16 cellular contexts compared by ENCODE assay signal in genomic region chr2:45554764-45555163, GRCh38. TPM values are rescaled to one million over a fixed set of nuclear protein-coding genes. Genes with fewer than 3 reads are reported as not detected.
A peak's percentile ranks its signal among the peaks of the same experiment; 100 is the strongest.
DNase-seq lines count a peak whose midpoint lies in the region; ATAC-seq, FAIRE-seq and TF ChIP-seq lines count a peak whose summit lies in the region.
"Had no signal": no experiment of that assay in that cellular context is flagged by ENCODE, and none has a peak within 500 bp of the region (broad histone marks: within the 10 kb centered on the region; RNA-seq: fewer than 3 reads in every experiment).

No MANE protein-coding gene starts in this region.

- H3K27me3 ChIP-seq in CD8-positive, alpha-beta memory T cell (ENCODE audit: insufficient read depth, low read length, poor library complexity, severe bottlenecking) = no peaks in the 10 kb centered on the region
- H3K27me3 ChIP-seq in adipocyte (replicated peaks; ENCODE audit: control insufficient read depth, insufficient read depth, low read length) (no peaks in the 10 kb centered on the region), SK-N-SH (ENCODE audit: insufficient read depth) (no peaks in the 10 kb centered on the region), small intestine (ENCODE audit: control insufficient read depth in 2 of 2, insufficient read depth in 2 of 2, low read length in 2 of 2) (no peaks in the 10 kb centered on the region)
- H3K27me3 ChIP-seq: hepatocyte had no signal

- H3K79me2 ChIP-seq in SK-N-SH (ENCODE audit: insufficient read depth) = no peaks in the 10 kb centered on the region
- H3K79me2 ChIP-seq: hepatocyte had no signal

- no peak overlapping the region for H3K4me2 ChIP-seq in SK-N-SH
- H3K4me2 ChIP-seq: hepatocyte had no signal

- TF ChIP-seq RAD21 in SK-N-SH (IDR thresholded peaks at IDR 0.05; ENCODE audit: low read length) = no peak

- H3K4me1 ChIP-seq in CD8-positive, alpha-beta memory T cell (ENCODE audit: insufficient read depth, low read length) = no peaks in the 10 kb centered on the region
- H3K4me1 ChIP-seq in adipocyte (ENCODE audit: control insufficient read depth, insufficient read depth, low read length) (peaks cover 11% of the 10 kb centered on the region), SK-N-SH (ENCODE audit: control insufficient read depth in 1 of 2, insufficient read depth in 2 of 2, low read depth in 1 of 2, low read length in 1 of 2) (no peaks in the 10 kb centered on the region; a peak in 1 of 4 replicates), small intestine (ENCODE audit: control insufficient read depth in 2 of 2, insufficient read depth in 1 of 2, low read depth in 1 of 2, low read length in 1 of 2) (peaks cover 0 to 2% of the 10 kb centered on the region in 2 donors)
- H3K4me1 ChIP-seq: prostate gland had no signal

- H3K4me3 Mint-ChIP-seq in CD8-positive, alpha-beta memory T cell = no peak overlapping the region
- no peak overlapping the region for H3K4me3 Mint-ChIP-seq in HFFc6
- no peak overlapping the region for H3K4me3 Mint-ChIP-seq in immature natural killer cell
- no peak overlapping the region for H3K4me3 Mint-ChIP-seq in stimulated activated memory B cell treated with anti-CD40 and anti-IgM and Interleukin-4, amounts not matched to agents 10 μg/mL and 1 μg/mL and 100 μg/mL, for 72 hours
- H3K4me3 Mint-ChIP-seq: IgD-negative memory B cell, memory B cell had no signal

- no peak for FAIRE-seq in small intestine (lab: Jason Lieb, UNC)

- peak overlapping the region in 5 of 8 donors; percentile 15 to 65 (median 41) for H3K27ac Mint-ChIP-seq in CD8-positive, alpha-beta memory T cell
- peak overlapping the region; percentile 72 for H3K27ac Mint-ChIP-seq in HFFc6
- peak overlapping the region in 5 of 6 donors; percentile 14 to 60 (median 50) for H3K27ac Mint-ChIP-seq in immature natural killer cell
- no peak overlapping the region for H3K27ac Mint-ChIP-seq in stimulated activated memory B cell treated with anti-CD40 and anti-IgM and Interleukin-4, amounts not matched to agents 10 μg/mL and 1 μg/mL and 100 μg/mL, for 72 hours
- H3K27ac Mint-ChIP-seq: memory B cell had no signal

- no peak overlapping the region for H3K4me3 ChIP-seq in CD8-positive, alpha-beta memory T cell (ENCODE audit: low read length)
- H3K4me3 ChIP-seq in adipocyte (ENCODE audit: low read length) (peak overlapping the region; percentile 11), SK-N-SH (ENCODE audit: low read depth in 2 of 2, low read length in 1 of 2) (no peak overlapping the region), small intestine (ENCODE audit: low read depth in 1 of 2, low read length in 2 of 2) (no peak overlapping the region)
- H3K4me3 ChIP-seq: hepatocyte, prostate gland had no signal

- TF ChIP-seq CTCF in HFFc6 (IDR thresholded peaks at IDR 0.05) (no peak), SK-N-SH (IDR thresholded peaks at IDR 0.05) (no peak)

- H3K4me1 Mint-ChIP-seq in CD8-positive, alpha-beta memory T cell = peaks cover 2 to 29% (median 5%) of the 10 kb centered on the region in 3 donors
- H3K4me1 Mint-ChIP-seq in HFFc6 (ENCODE audit: low read depth) (peaks cover 18% of the 10 kb centered on the region), immature natural killer cell (peaks cover 6 to 7% of the 10 kb centered on the region in 2 donors)
- H3K4me1 Mint-ChIP-seq in stimulated activated memory B cell treated with anti-CD40 and anti-IgM and Interleukin-4, amounts not matched to agents 10 μg/mL and 1 μg/mL and 100 μg/mL, for 72 hours = no peaks in the 10 kb centered on the region

- H3F3A ChIP-seq in SK-N-SH (replicated peaks; ENCODE audit: insufficient read depth) = no peaks in the 10 kb centered on the region

- no peak overlapping the region for H2AFZ ChIP-seq in SK-N-SH (ENCODE audit: low read depth)
- H2AFZ ChIP-seq: hepatocyte had no signal

- H3K36me3 ChIP-seq in CD8-positive, alpha-beta memory T cell (ENCODE audit: insufficient read depth, low read length) = peaks cover 4% of the 10 kb centered on the region
- H3K36me3 ChIP-seq in adipocyte (ENCODE audit: control insufficient read depth, insufficient read depth, low read length, severe bottlenecking) (peaks cover 7% of the 10 kb centered on the region), SK-N-SH (replicated peaks in 1 of 2; ENCODE audit: control insufficient read depth in 1 of 2, insufficient read depth in 2 of 2, low read length in 1 of 2) (peaks cover 0 to 35% of the 10 kb centered on the region in 2 experiments), small intestine (ENCODE audit: control insufficient read depth in 2 of 2, insufficient read depth in 2 of 2, low read length in 2 of 2) (no peaks in the 10 kb centered on the region)
- H3K36me3 ChIP-seq: prostate gland had no signal

- no peaks in the 10 kb centered on the region for H4K20me1 ChIP-seq in SK-N-SH (ENCODE audit: insufficient read depth)

- peaks cover 17 to 55% (median 40%) of the 10 kb centered on the region in 3 donors for H3K36me3 Mint-ChIP-seq in CD8-positive, alpha-beta memory T cell
- no peaks in the 10 kb centered on the region; the same call in 1 of the 2 replicates for H3K36me3 Mint-ChIP-seq in HFFc6 (ENCODE audit: low read depth)
- peaks cover 6 to 39% (median 34%) of the 10 kb centered on the region in 3 donors for H3K36me3 Mint-ChIP-seq in immature natural killer cell
- H3K36me3 Mint-ChIP-seq in stimulated activated memory B cell treated with anti-CD40 and anti-IgM and Interleukin-4, amounts not matched to agents 10 μg/mL and 1 μg/mL and 100 μg/mL, for 72 hours = peaks cover 73% of the 10 kb centered on the region

- no peaks in the 10 kb centered on the region for H3K9me3 ChIP-seq in CD8-positive, alpha-beta memory T cell (ENCODE audit: low read length)
- H3K9me3 ChIP-seq in adipocyte (ENCODE audit: control insufficient read depth, low read length) (no peaks in the 10 kb centered on the region), SK-N-SH (no peaks in the 10 kb centered on the region), small intestine (ENCODE audit: control insufficient read depth, low read depth) (no peaks in the 10 kb centered on the region)
- H3K9me3 ChIP-seq: prostate gland had no signal

- CTCF ChIA-PET in CD8-positive, alpha-beta memory T cell (lab: Charles Lee) = no interaction called here
- CTCF ChIA-PET in SK-N-SH (lab: Yijun Ruan, JAX) = interaction anchor here (1.3 to 1.8 kb wide), 2 partner anchors 11 to 573 kb away, joined by 3 to 7 read pairs; no protein-coding TSS in a partner anchor

- no peak for ATAC-seq in stimulated activated memory B cell treated with anti-CD40 and anti-IgM and Interleukin-4, amounts not matched to agents 10 μg/mL and 1 μg/mL and 100 μg/mL, for 72 hours

- WGBS in SK-N-SH (ENCODE audit: low lambda C conversion rate) = 71% methylated on average over 1 of the region's 1 CpG
- 90 to 100% (median 95%) methylated on average over 1 of the region's 1 CpG for WGBS in small intestine, 3 donors

- no peaks in the 10 kb centered on the region for H3K27me3 Mint-ChIP-seq in CD8-positive, alpha-beta memory T cell
- H3K27me3 Mint-ChIP-seq in HFFc6 (ENCODE audit: insufficient read depth) (no peaks in the 10 kb centered on the region), immature natural killer cell (ENCODE audit: low read depth in 3 of 3) (no peaks in the 10 kb centered on the region)
- H3K27me3 Mint-ChIP-seq in stimulated activated memory B cell treated with anti-CD40 and anti-IgM and Interleukin-4, amounts not matched to agents 10 μg/mL and 1 μg/mL and 100 μg/mL, for 72 hours = no peaks in the 10 kb centered on the region
- H3K27me3 Mint-ChIP-seq: IgD-negative memory B cell, memory B cell had no signal

- H3K27ac ChIP-seq in CD8-positive, alpha-beta memory T cell (ENCODE audit: low read depth, low read length) = no peak overlapping the region
- H3K27ac ChIP-seq in SK-N-SH (ENCODE audit: low read depth in 2 of 2, low read length in 1 of 2) = peak overlapping the region in 1 of 2 experiments; percentile 15; a peak in 1 of 4 replicates
- no peak overlapping the region for H3K27ac ChIP-seq in small intestine (ENCODE audit: low read depth in 1 of 2, low read length in 1 of 2)
- H3K27ac ChIP-seq: hepatocyte, prostate gland had no signal

- no peak for DNase-seq in CD8-positive, alpha-beta memory T cell
- DNase-seq in HFFc6 (peak; percentile 10), adipocyte (ENCODE audit: low read depth) (peak; percentile 13), immature natural killer cell (no peak), SK-N-SH (no peak), LoVo (ENCODE audit: low spot score) (no peak), small intestine (no peak)
- DNase-seq: C1 segment of cervical spinal cord; GF-D8; NCI-H1930; stimulated activated CD4-positive, alpha-beta T cell treated with anti-CD3 and anti-CD28 coated beads, Interleukin-4, amount 100 ng/mL, for 1 hour had no signal

- no peaks in the 10 kb centered on the region for H3K9me3 Mint-ChIP-seq in CD8-positive, alpha-beta memory T cell
- H3K9me3 Mint-ChIP-seq in HFFc6 = no peaks in the 10 kb centered on the region
- no peaks in the 10 kb centered on the region for H3K9me3 Mint-ChIP-seq in immature natural killer cell
- peaks cover 3% of the 10 kb centered on the region for H3K9me3 Mint-ChIP-seq in stimulated activated memory B cell treated with anti-CD40 and anti-IgM and Interleukin-4, amounts not matched to agents 10 μg/mL and 1 μg/mL and 100 μg/mL, for 72 hours

- no peak for TF ChIP-seq EP300 in SK-N-SH (IDR thresholded peaks at IDR 0.05; ENCODE audit: borderline replicate concordance in 1 of 2, low read depth in 1 of 2, low read length in 1 of 2)

- POLR2A ChIA-PET in CD8-positive, alpha-beta memory T cell (lab: Charles Lee) = interaction anchor here (0.7 kb wide), 1 partner anchor 201 kb away, joined by 5 read pairs; no protein-coding TSS in a partner anchor
- POLR2A ChIA-PET in SK-N-SH (lab: Yijun Ruan, JAX) = interaction anchor here (0.5 kb wide), 1 partner anchor 16 kb away, joined by 3 read pairs; no protein-coding TSS in a partner anchor

- H3K9me2 ChIP-seq in SK-N-SH = no peaks in the 10 kb centered on the region

- H3K9ac ChIP-seq in adipocyte (ENCODE audit: low read length) (no peak overlapping the region), SK-N-SH (no peak overlapping the region)

TF ChIP-seq in SK-N-SH, 30 proteins besides CTCF, POLR2A, EP300 and RAD21 (continues in another document):
- no peak for TF ChIP-seq YY1 (IDR thresholded peaks at IDR 0.05; ENCODE audit: low read depth)
- no peak for TF ChIP-seq POLR2AphosphoS5 (IDR thresholded peaks at IDR 0.05; ENCODE audit: low read depth, low read length)

RNA-seq across cellular contexts. Expression of gene SRBD1, which starts 56.3 kb away (rescaled TPM):
- total RNA-seq in CD8-positive, alpha-beta memory T cell = 10 to 100 TPM; 18.1 to 18.9 TPM
- 12.7 TPM for polyA plus RNA-seq in CD8-positive, alpha-beta memory T cell
- total RNA-seq in HFFc6 (2021; fragmentation: NEBNext Ultra II Directional; extraction: Animal tissue kit (Norgen Biotek cat#: 25700)) = 10 to 100 TPM in 5 of 6 experiments, 1 to 10 TPM in 1; 9.5 to 13.6 (median 12.4) TPM
- polyA plus RNA-seq in immature natural killer cell (10 to 100 TPM in 2 of 3 donors, 1 to 10 TPM in 1; 5.9 to 13.4 (median 10.2) TPM), SK-N-SH (2012; rRNA removed) (3.2 and 3.3 TPM in 2 replicates), small intestine (1 to 10 TPM; 4.7 to 7.3 (median 6.8) TPM)
- polyA plus RNA-seq in SK-N-SH (2012; cell fraction: cytosol; rRNA removed) = 5.3 and 5.6 TPM in 2 replicates
- 1.4 and 3.9 TPM in 2 replicates for polyA plus RNA-seq in SK-N-SH (2012; cell fraction: nucleus; rRNA removed)

Comparison
In these comparisons a context has a peak if more than half of its experiments do, and no peak if none do; other contexts are left out.
1. DNase-seq: peak in HFFc6 (single experiment) and adipocyte (single experiment); none in CD8-positive, alpha-beta memory T cell (0 of 5), immature natural killer cell (0 of 3), SK-N-SH (single experiment), LoVo (single experiment) and small intestine (single experiment).